11 cellular contexts compared by ENCODE assay signal in the genomic region with DNA sequence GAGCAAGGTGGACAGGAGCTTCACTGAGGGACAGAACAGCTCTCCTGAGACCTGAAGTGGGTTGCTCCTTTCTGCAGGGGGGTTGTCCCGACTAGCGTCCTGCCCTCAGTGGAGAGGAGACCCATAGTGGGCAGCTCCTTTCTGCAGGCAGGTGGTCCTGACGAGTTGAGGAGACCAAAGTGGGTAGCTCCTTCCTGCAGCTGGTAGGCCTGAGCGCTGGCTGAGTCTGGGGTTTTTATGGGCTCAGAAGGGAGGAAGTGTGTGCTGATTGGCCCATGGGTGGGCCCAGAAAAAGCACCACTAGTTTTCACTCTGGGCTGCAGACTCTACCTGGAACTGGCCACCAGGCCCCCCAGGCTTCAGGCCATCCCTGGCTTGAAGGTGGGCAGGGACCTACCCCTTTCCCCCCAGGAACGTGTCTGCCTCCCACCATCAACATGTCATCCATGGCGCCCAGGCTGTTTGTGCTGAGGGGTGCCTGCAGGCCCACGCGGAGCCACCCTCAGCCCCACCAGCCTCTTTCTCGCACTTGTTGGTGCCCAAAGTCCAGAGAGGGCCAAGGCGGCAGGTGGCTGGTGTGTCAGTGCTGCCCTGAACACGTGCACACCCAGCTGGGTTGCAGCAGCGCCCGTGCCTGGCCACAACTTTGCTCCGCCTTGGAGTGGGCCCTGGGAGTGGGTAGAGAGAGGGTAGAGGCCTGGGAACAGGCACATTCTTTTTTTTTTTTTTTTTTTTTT. TPM values are rescaled to one million over a fixed set of nuclear protein-coding genes. Genes with fewer than 3 reads are reported as not detected.
DNase-seq lines count a peak whose midpoint lies in the region; ATAC-seq and TF ChIP-seq lines count a peak whose summit lies in the region.
"Had no signal": no experiment of that assay in that cellular context is flagged by ENCODE, and none has a peak within 500 bp of the region (broad histone marks: within the 10 kb centered on the region; RNA-seq: fewer than 3 reads in every experiment).

No MANE protein-coding gene starts in this region.

- H2AFZ ChIP-seq in ACC112 (ENCODE audit: low read length, unreplicated experiment): no peak overlapping the region

- no peaks in the 10 kb centered on the region for H3K27me3 Mint-ChIP-seq in Calu3 (ENCODE audit: unreplicated experiment)
- no peaks in the 10 kb centered on the region for H3K27me3 Mint-ChIP-seq in activated CD8-positive, alpha-beta T cell treated with anti-CD3 and anti-CD28 coated beads for 36 hours
- H3K27me3 Mint-ChIP-seq in memory B cell: no peaks in the 10 kb centered on the region

- BruUV-seq in Calu3 (replicated peaks; lab: Mats Ljungman, UMichigan): no TSS peak

- no peak for ATAC-seq in activated CD8-positive, alpha-beta T cell treated with anti-CD3 and anti-CD28 coated beads for 36 hours
- ATAC-seq in memory B cell (ENCODE audit: low read depth) (no peak), GM18909 (IDR thresholded peaks at IDR 0.05; ENCODE audit: poor library complexity, unreplicated experiment) (no peak)

- H3K27ac Mint-ChIP-seq in Calu3 (ENCODE audit: unreplicated experiment): peak overlapping the region; percentile 68
- H3K27ac Mint-ChIP-seq in activated CD8-positive, alpha-beta T cell treated with anti-CD3 and anti-CD28 coated beads for 36 hours: peak overlapping the region; percentile 94
- H3K27ac Mint-ChIP-seq in memory B cell: peak overlapping the region; percentile 95

- H3K4me1 Mint-ChIP-seq in Calu3 (ENCODE audit: low read depth, unreplicated experiment) (peaks cover 23% of the 10 kb centered on the region), memory B cell (peaks cover 27% of the 10 kb centered on the region)
- peaks cover 24% of the 10 kb centered on the region for H3K4me1 Mint-ChIP-seq in activated CD8-positive, alpha-beta T cell treated with anti-CD3 and anti-CD28 coated beads for 36 hours (ENCODE audit: low read depth)

- peaks cover 31% of the 10 kb centered on the region for H3K79me2 ChIP-seq in ACC112 (ENCODE audit: control insufficient read depth, insufficient read depth, low read length, unreplicated experiment)

- no peaks in the 10 kb centered on the region for H3K9me3 Mint-ChIP-seq in Calu3 (ENCODE audit: low read depth, unreplicated experiment)
- H3K9me3 Mint-ChIP-seq in activated CD8-positive, alpha-beta T cell treated with anti-CD3 and anti-CD28 coated beads for 36 hours: peaks cover 5% of the 10 kb centered on the region
- H3K9me3 Mint-ChIP-seq in memory B cell: no peaks in the 10 kb centered on the region

- peak overlapping the region; percentile 94; the same call in 1 of the 2 replicates for H3K4me3 ChIP-seq in ACC112 (ENCODE audit: low read depth, low read length)

- intact Hi-C loops in Calu3 (cut with micrococcal nuclease; ENCODE audit: unreplicated experiment): loop anchor here (5.0 to 10.0 kb wide), 2 partner anchors 111 to 226 kb away; a partner anchor contains a TSS
- intact Hi-C loops in activated CD8-positive, alpha-beta T cell treated with anti-CD3 and anti-CD28 coated beads for 36 hours (cut with micrococcal nuclease): no loop called here

- H3K36me3 ChIP-seq in ACC112 (ENCODE audit: insufficient read depth, low read length): no peaks in the 10 kb centered on the region; the same call in 1 of the 2 replicates

- H3K4me3 Mint-ChIP-seq in Calu3 (ENCODE audit: low read depth, unreplicated experiment): peak overlapping the region; percentile 79
- H3K4me3 Mint-ChIP-seq in activated CD8-positive, alpha-beta T cell treated with anti-CD3 and anti-CD28 coated beads for 36 hours: peak overlapping the region; percentile 90
- H3K4me3 Mint-ChIP-seq in memory B cell: peak overlapping the region; percentile 84

- TF ChIP-seq CTCF in Calu3 (IDR thresholded peaks at IDR 0.05; ENCODE audit: unreplicated experiment): no peak
- TF ChIP-seq CTCF in activated CD8-positive, alpha-beta T cell treated with anti-CD3 and anti-CD28 coated beads for 36 hours (IDR thresholded peaks at IDR 0.05): no peak

- H3K4me1 ChIP-seq in ACC112 (ENCODE audit: control insufficient read depth, insufficient read depth, low read length, unreplicated experiment): peaks cover 19% of the 10 kb centered on the region

- POLR2A ChIA-PET in activated CD8-positive, alpha-beta T cell treated with anti-CD3 and anti-CD28 coated beads for 36 hours (lab: Charles Lee): interaction anchor here (0.6 to 3.1 kb wide), 3 partner anchors 16 to 1841 kb away, joined by 3 to 9 read pairs (median 3); no protein-coding TSS in a partner anchor

- CTCF ChIA-PET in Calu3 (lab: Charles Lee): interaction anchor here (0.6 kb wide), 2 partner anchors 9 to 26 kb away, joined by 3 read pairs; no protein-coding TSS in a partner anchor
- CTCF ChIA-PET in activated CD8-positive, alpha-beta T cell treated with anti-CD3 and anti-CD28 coated beads for 36 hours (lab: Charles Lee): interaction anchor here (1.3 kb wide), 2 partner anchors 9 to 34 kb away, joined by 3 to 5 read pairs; no protein-coding TSS in a partner anchor

- DNase-seq in Calu3: no peak
- peak; percentile 25 for DNase-seq in activated CD8-positive, alpha-beta T cell treated with anti-CD3 and anti-CD28 coated beads for 36 hours
- no peak for DNase-seq in memory B cell (ENCODE audit: low spot score in 2 of 2)
- DNase-seq in NCI-H187 treated with DMSO at 0.1 percent for 48 hours (lab: John Stamatoyannopoulos, UW): no peak
- DNase-seq in kidney tubule cell (ENCODE audit: low spot score): no peak
- DNase-seq in COLO829 (ENCODE audit: low spot score): no peak
- DNase-seq: COR-L47; NCI-H2081 treated with DMSO at 0.1 percent for 48 hours; stimulated activated CD4-positive, alpha-beta T cell treated with anti-CD3 and anti-CD28 coated beads, Interleukin-4, amount 100 ng/mL, for 24 hours had no signal

- no peak overlapping the region for H3K27ac ChIP-seq in ACC112 (ENCODE audit: low read depth, low read length)

- H3K36me3 Mint-ChIP-seq in Calu3 (ENCODE audit: insufficient read depth, unreplicated experiment): peaks cover 43% of the 10 kb centered on the region
- peaks cover 29% of the 10 kb centered on the region for H3K36me3 Mint-ChIP-seq in activated CD8-positive, alpha-beta T cell treated with anti-CD3 and anti-CD28 coated beads for 36 hours (ENCODE audit: low read depth)
- H3K36me3 Mint-ChIP-seq in memory B cell: no peaks in the 10 kb centered on the region

- no peaks in the 10 kb centered on the region for H3K27me3 ChIP-seq in ACC112 (ENCODE audit: insufficient read depth, low read length)

RNA-seq across cellular contexts. Expression of a gene that starts 1.6 kb away (rescaled TPM):
- total RNA-seq in Calu3 (2022): 96.2 and 108 TPM in 2 replicates
- 100 to 1,000 TPM; 185 to 191 TPM for total RNA-seq in activated CD8-positive, alpha-beta T cell treated with anti-CD3 and anti-CD28 coated beads for 36 hours
